ENCODE assay signal across 8 cellular contexts in the genomic region with DNA sequence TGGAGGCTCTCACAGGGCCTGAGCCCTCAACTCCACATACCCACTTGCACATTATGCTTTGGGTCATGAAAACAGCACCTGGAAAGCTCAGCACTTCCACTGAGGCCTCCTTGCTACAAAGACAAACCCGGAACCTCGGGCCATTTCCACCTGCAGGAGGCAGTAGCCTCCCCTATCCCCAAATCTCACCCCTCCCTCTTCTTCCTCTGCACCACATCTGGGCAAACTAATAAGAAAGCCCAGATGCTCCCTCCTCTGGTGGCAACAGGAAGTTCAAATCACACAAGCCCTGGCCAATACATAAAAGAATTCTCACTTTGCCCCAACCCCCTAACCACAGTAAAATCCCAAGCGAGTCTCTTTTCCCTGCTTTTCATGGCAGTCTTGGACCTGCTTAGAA.
DNase-seq lines count a peak whose midpoint lies in the region; ATAC-seq, FAIRE-seq and TF ChIP-seq lines count a peak whose summit lies in the region.

No MANE protein-coding gene starts in this region.

- CTCF ChIA-PET in K562 (lab: Yijun Ruan, JAX; ENCODE audit: low intra/inter-chr PET ratio): interaction anchor here (0.6 to 0.7 kb wide), 2 partner anchors 440 to 673 kb away, joined by 3 read pairs; no protein-coding TSS in a partner anchor

- H3K4me1 ChIP-seq in K562 (replicated peaks in 1 of 2; ENCODE audit: control insufficient read depth in 2 of 2, insufficient read depth in 2 of 2, low read length in 2 of 2) (no peaks in the 10 kb centered on the region), pancreas (no peaks in the 10 kb centered on the region)

- POLR2A ChIA-PET in K562 (lab: Yijun Ruan, JAX): interaction anchor here (0.5 kb wide), 1 partner anchor 482 kb away, joined by 3 read pairs; no protein-coding TSS in a partner anchor

- DNase-seq in AML-193 (lab: John Stamatoyannopoulos, UW): peak; percentile 48 to 57
- DNase-seq in HL-60 (ENCODE audit: low read depth in 1 of 2, low spot score in 1 of 2): peak; percentile 4 to 26
- DNase-seq in K562 (ENCODE audit: extremely low read depth in 1 of 4, low spot score in 3 of 4): peak; percentile 24 to 62 (median 33)
- no peak for DNase-seq in retinal pigment epithelial cell (ENCODE audit: low read depth)
- no peak for DNase-seq in superior temporal gyrus (ENCODE audit: extremely low spot score)
- no peak for DNase-seq in activated CD4-positive, CD25-positive, alpha-beta regulatory T cell treated with anti-CD3 and anti-CD28 coated beads, Interleukin-2, amount 50 U/mL, for 72 hours
- no peak for DNase-seq in pancreas

- BruUV-seq in K562 (replicated peaks; lab: Mats Ljungman, UMichigan): no TSS peak

- TF ChIP-seq RAD21 in K562 (CRISPR knock-in tag; conservative IDR thresholded peaks at IDR 0.05 in 1 of 2, IDR thresholded peaks at IDR 0.05 in 1 of 2): peak in 1 of 2 experiments; percentile 59; a peak in 2 of 4 replicates

- H3K27ac ChIP-seq in HL-60 (replicated peaks) (no peak overlapping the region), K562 (ENCODE audit: extremely low read depth, low read depth, low read length) (no peak overlapping the region), pancreas (no peak overlapping the region)

- H3K79me2 ChIP-seq in K562 (ENCODE audit: control insufficient read depth, insufficient read depth, low read length): no peaks in the 10 kb centered on the region

- ATAC-seq in GM19351 (IDR thresholded peaks at IDR 0.05; ENCODE audit: unreplicated experiment) (peak; percentile 91), K562 (peak; percentile 95), pancreas (no peak)

- no peaks in the 10 kb centered on the region for H3K36me3 ChIP-seq in K562 (ENCODE audit: control insufficient read depth, insufficient read depth, low read length)
- H3K36me3 ChIP-seq in pancreas: no peaks in the 10 kb centered on the region

- in situ Hi-C loops in K562 (cut with MboI): no loop called here

- H2AFZ ChIP-seq in K562 (ENCODE audit: low read depth, low read length): no peak overlapping the region

- no peaks in the 10 kb centered on the region for H3K9me1 ChIP-seq in K562 (ENCODE audit: control insufficient read depth, insufficient read depth, low read length)

- no peak overlapping the region for H3K4me2 ChIP-seq in K562 (ENCODE audit: insufficient read depth, low read length)

- TF ChIP-seq POLR2A in K562 (conservative IDR thresholded peaks at IDR 0.05): no peak

- FAIRE-seq in K562 (lab: Jason Lieb, UNC) (peak; percentile 79), pancreas (lab: Jason Lieb, UNC) (no peak)

- no peak overlapping the region for H3K9ac ChIP-seq in K562 (ENCODE audit: insufficient read depth in 1 of 2, low read depth in 2 of 2, low read length in 2 of 2)

- 0% methylated on average over 3 of the region's 3 CpGs for WGBS in K562 (ENCODE audit: insufficient coverage, low coverage, missing lambda C conversion rate)
- WGBS in pancreas, 2 donors: 43 to 59% methylated on average over 3 of the region's 3 CpGs

- H3K4me3 ChIP-seq in HL-60 (replicated peaks; ENCODE audit: insufficient read depth, low read length) (no peak overlapping the region), K562 (no peak overlapping the region), retinal pigment epithelial cell (ENCODE audit: low read length) (no peak overlapping the region), pancreas (no peak overlapping the region)

- H4K20me1 ChIP-seq in K562 (replicated peaks; ENCODE audit: control insufficient read depth, insufficient read depth, low read length): no peaks in the 10 kb centered on the region

- H3K9me3 ChIP-seq in K562 (replicated peaks; ENCODE audit: control insufficient read depth, insufficient read depth, low read depth, low read length) (no peaks in the 10 kb centered on the region), pancreas (no peaks in the 10 kb centered on the region)

- TF ChIP-seq EP300 in K562 (IDR thresholded peaks at IDR 0.05; ENCODE audit: low read length): no peak

- peak; percentile 22 for TF ChIP-seq CTCF in HL-60 (IDR thresholded peaks at IDR 0.05; ENCODE audit: insufficient read depth, low read length)
- TF ChIP-seq CTCF in K562 (IDR thresholded peaks at IDR 0.05 in 2 of 3, conservative IDR thresholded peaks at IDR 0.05 in 1 of 3; ENCODE audit: insufficient read depth in 2 of 3, low read depth in 1 of 3, low read length in 3 of 3): peak; percentile 69 to 94 (median 80)
- peak; percentile 67 for TF ChIP-seq CTCF in retinal pigment epithelial cell (conservative IDR thresholded peaks at IDR 0.05; ENCODE audit: low read depth, low read length)
- no peak for TF ChIP-seq CTCF in pancreas (IDR thresholded peaks at IDR 0.05)

- H3K27me3 ChIP-seq in HL-60 (ENCODE audit: insufficient read depth, poor library complexity, severe bottlenecking) (no peaks in the 10 kb centered on the region), K562 (ENCODE audit: control insufficient read depth in 2 of 2, insufficient read depth in 2 of 2, low read length in 2 of 2) (no peaks in the 10 kb centered on the region), pancreas (no peaks in the 10 kb centered on the region)

- intact Hi-C loops in K562 (cut with micrococcal nuclease) (loop anchor here (5.0 to 10.0 kb wide), 2 partner anchors 179 to 426 kb away; no protein-coding TSS in a partner anchor), pancreas (cut with DNase I) (no loop called here)

TF ChIP-seq in K562, 482 proteins besides CTCF, POLR2A, EP300 and RAD21 (continues in another document):
- TF ChIP-seq CBFA2T3 (IDR thresholded peaks at IDR 0.05): no peak
- TF ChIP-seq C11orf30 (IDR thresholded peaks at IDR 0.05; ENCODE audit: low read depth): no peak
- TF ChIP-seq SREBF1 (IDR thresholded peaks at IDR 0.05; ENCODE audit: borderline replicate concordance, low read depth, low read length): no peak
- no peak for TF ChIP-seq PHF21A (IDR thresholded peaks at IDR 0.05; ENCODE audit: borderline replicate concordance, low read depth)
- no peak for TF ChIP-seq TEAD1 (CRISPR knock-in tag; IDR thresholded peaks at IDR 0.05)
- TF ChIP-seq NR4A1 (CRISPR knock-in tag; IDR thresholded peaks at IDR 0.05): no peak
- TF ChIP-seq NR4A1 (tag; IDR thresholded peaks at IDR 0.05): no peak
- TF ChIP-seq TCF7L2 (IDR thresholded peaks at IDR 0.05; ENCODE audit: low read depth, low read length): no peak
- TF ChIP-seq SMC3 (conservative IDR thresholded peaks at IDR 0.05; ENCODE audit: insufficient read depth, low read depth, low read length): peak; percentile 31; the same call in 1 of the 2 replicates
- no peak for TF ChIP-seq MTF1 (CRISPR knock-in tag; IDR thresholded peaks at IDR 0.05; ENCODE audit: borderline replicate concordance)
- TF ChIP-seq, protein P1, sequence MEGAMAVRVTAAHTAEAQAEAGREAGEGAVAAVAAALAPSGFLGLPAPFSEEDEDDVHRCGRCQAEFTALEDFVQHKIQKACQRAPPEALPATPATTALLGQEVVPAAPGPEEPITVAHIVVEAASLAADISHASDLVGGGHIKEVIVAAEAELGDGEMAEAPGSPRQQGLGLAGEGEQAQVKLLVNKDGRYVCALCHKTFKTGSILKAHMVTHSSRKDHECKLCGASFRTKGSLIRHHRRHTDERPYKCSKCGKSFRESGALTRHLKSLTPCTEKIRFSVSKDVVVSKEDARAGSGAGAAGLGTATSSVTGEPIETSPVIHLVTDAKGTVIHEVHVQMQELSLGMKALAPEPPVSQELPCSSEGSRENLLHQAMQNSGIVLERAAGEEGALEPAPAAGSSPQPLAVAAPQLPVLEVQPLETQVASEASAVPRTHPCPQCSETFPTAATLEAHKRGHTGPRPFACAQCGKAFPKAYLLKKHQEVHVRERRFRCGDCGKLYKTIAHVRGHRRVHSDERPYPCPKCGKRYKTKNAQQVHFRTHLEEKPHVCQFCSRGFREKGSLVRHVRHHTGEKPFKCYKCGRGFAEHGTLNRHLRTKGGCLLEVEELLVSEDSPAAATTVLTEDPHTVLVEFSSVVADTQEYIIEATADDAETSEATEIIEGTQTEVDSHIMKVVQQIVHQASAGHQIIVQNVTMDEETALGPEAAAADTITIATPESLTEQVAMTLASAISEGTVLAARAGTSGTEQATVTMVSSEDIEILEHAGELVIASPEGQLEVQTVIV (CRISPR knock-in tag; IDR thresholded peaks at IDR 0.05; ENCODE audit: borderline replicate concordance): no peak
- no peak for TF ChIP-seq ZBTB12 (CRISPR knock-in tag; IDR thresholded peaks at IDR 0.05)
- no peak for TF ChIP-seq CBX5 (IDR thresholded peaks at IDR 0.05; ENCODE audit: borderline replicate concordance, low read depth)
- no peak for TF ChIP-seq NR2C2 (CRISPR knock-in tag; IDR thresholded peaks at IDR 0.05)
- no peak for TF ChIP-seq NR2C2 (tag; IDR thresholded peaks at IDR 0.05)
- TF ChIP-seq ZNF398 (CRISPR knock-in tag; IDR thresholded peaks at IDR 0.05): no peak
- no peak for TF ChIP-seq ZNF224 (CRISPR knock-in tag; IDR thresholded peaks at IDR 0.05)
- no peak for TF ChIP-seq ZNF644 (tag; IDR thresholded peaks at IDR 0.05; ENCODE audit: low read depth)
- no peak for TF ChIP-seq ASH1L (IDR thresholded peaks at IDR 0.05; ENCODE audit: borderline replicate concordance, low read depth, partially characterized antibody)
- TF ChIP-seq RBM17 (IDR thresholded peaks at IDR 0.05; ENCODE audit: borderline replicate concordance, low read depth, low read length): no peak

Comparison
In these comparisons a context has a peak if more than half of its experiments do, and no peak if none do; other contexts are left out.
1. DNase-seq: peak in AML-193 (2 of 2), HL-60 (2 of 2) and K562 (4 of 4); none in retinal pigment epithelial cell (single experiment), superior temporal gyrus (single experiment), activated CD4-positive, CD25-positive, alpha-beta regulatory T cell treated with anti-CD3 and anti-CD28 coated beads, Interleukin-2, amount 50 U/mL, for 72 hours (single experiment) and pancreas (0 of 6).
2. ATAC-seq: peak in GM19351 (single experiment) and K562 (single experiment); none in pancreas (0 of 4).
3. CTCF ChIP-seq: peak in HL-60 (single experiment), K562 (3 of 3) and retinal pigment epithelial cell (single experiment); none in pancreas (0 of 4).